12 cellular contexts compared by ENCODE assay signal in genomic region chr2:38791747-38792146, GRCh38.
"Had no signal": no experiment of that assay in that cellular context is flagged by ENCODE, and none has a peak within 500 bp of the region (broad histone marks: within the 10 kb centered on the region; RNA-seq: fewer than 3 reads in every experiment).

No MANE protein-coding gene starts in this region.

- H3K9me3 ChIP-seq: ovary, uterus had no signal

- H3K4me3 ChIP-seq: ovary, uterus had no signal

- DNase-seq: activated CD4-positive, alpha-beta memory T cell treated with anti-CD3 and anti-CD28 coated beads for 36 hours; activated CD4-positive, alpha-beta T cell treated with anti-CD3 and anti-CD28 coated beads for 1 hour; activated gamma-delta T cell; activated T-cell treated with anti-CD3 and anti-CD28 coated beads, Interleukin-2, amount 50 U/mL, for 4 hours; brain microvascular endothelial cell; effector memory CD4-positive, alpha-beta T cell; hippocampal formation; kidney glomerular epithelial cell; ovary; stimulated activated CD4-positive, alpha-beta T cell treated with anti-CD3 and anti-CD28 coated beads, Interleukin-4, amount 100 ng/mL, for 4 hours; uterus had no signal

- ATAC-seq: activated T-cell treated with anti-CD3 and anti-CD28 coated beads, Interleukin-2, amount 50 U/mL, for 4 hours had no signal

- H3K36me3 ChIP-seq: brain microvascular endothelial cell, ovary, uterus had no signal

- H3K27ac ChIP-seq: brain microvascular endothelial cell, epithelial cell of prostate, ovary, uterus had no signal

- H3K27me3 ChIP-seq: brain microvascular endothelial cell, ovary, uterus had no signal

- H3K4me1 ChIP-seq: uterus had no signal
